ENCODE assay signal across 8 cellular contexts in genomic region chr17:82330322-82331239, GRCh38. TPM values are rescaled to one million over a fixed set of nuclear protein-coding genes. Genes with fewer than 3 reads are reported as not detected.
DNase-seq lines count a peak whose midpoint lies in the region; ATAC-seq, FAIRE-seq and TF ChIP-seq lines count a peak whose summit lies in the region.

No MANE protein-coding gene starts in this region.

- in situ Hi-C loops in K562 (cut with MboI): no loop called here

- peaks cover 34 to 96% of the 10 kb centered on the region in 2 experiments for H3K4me1 ChIP-seq in K562 (replicated peaks in 1 of 2; ENCODE audit: control insufficient read depth in 2 of 2, insufficient read depth in 2 of 2, low read length in 2 of 2)

- CTCF ChIA-PET in K562 (lab: Yijun Ruan, JAX; ENCODE audit: low intra/inter-chr PET ratio): no interaction called here

- H2AFZ ChIP-seq in K562 (ENCODE audit: low read depth, low read length): peak overlapping the region; percentile 9; the same call in 1 of the 2 replicates

- WGBS in K562 (ENCODE audit: insufficient coverage, low coverage, missing lambda C conversion rate): 41% methylated on average over 26 of the region's 28 CpGs

- DNase-seq in GM12865 (ENCODE audit: low read depth): peak; percentile 49
- peak; percentile 46 for DNase-seq in NCI-H2081 treated with DMSO at 0.1 percent for 48 hours (lab: John Stamatoyannopoulos, UW)
- peak in 2 of 4 experiments; percentile 59 to 68 for DNase-seq in K562 (ENCODE audit: extremely low read depth in 1 of 4, low spot score in 3 of 4)
- DNase-seq in renal cortical epithelial cell (ENCODE audit: low read depth): peak; percentile 27
- DNase-seq in germinal center (ENCODE audit: low spot score): no peak
- DNase-seq in mesenteric fat pad (ENCODE audit: low spot score): no peak

- TF ChIP-seq RAD21 in K562 (CRISPR knock-in tag; conservative IDR thresholded peaks at IDR 0.05 in 1 of 2, IDR thresholded peaks at IDR 0.05 in 1 of 2): no peak

- H3K27ac ChIP-seq in K562 (ENCODE audit: extremely low read depth, low read depth, low read length): no peak overlapping the region

- H3K9me3 ChIP-seq in K562 (replicated peaks; ENCODE audit: control insufficient read depth, insufficient read depth, low read depth, low read length): no peaks in the 10 kb centered on the region

- POLR2A ChIA-PET in K562 (lab: Yijun Ruan, JAX): interaction anchor here (0.6 to 0.8 kb wide), 4 partner anchors 15 to 85 kb away, joined by 3 to 4 read pairs (median 3); no protein-coding TSS in a partner anchor

- peak overlapping the region in 1 of 2 experiments; percentile 85; a peak in 2 of 4 replicates for H3K9ac ChIP-seq in K562 (ENCODE audit: insufficient read depth in 1 of 2, low read depth in 2 of 2, low read length in 2 of 2)

- no peaks in the 10 kb centered on the region for H3K27me3 ChIP-seq in K562 (ENCODE audit: control insufficient read depth in 2 of 2, insufficient read depth in 2 of 2, low read length in 2 of 2)

- H3K4me3 ChIP-seq in GM12865 (ENCODE audit: low read depth, low read length) (no peak overlapping the region), K562 (no peak overlapping the region)

- intact Hi-C loops in K562 (cut with micrococcal nuclease): no loop called here

- no TSS peak for BruUV-seq in K562 (replicated peaks; lab: Mats Ljungman, UMichigan)

- TF ChIP-seq CTCF in GM12865 (IDR thresholded peaks at IDR 0.05; ENCODE audit: insufficient read depth, low read depth, low read length, missing control alignments) (no peak), K562 (IDR thresholded peaks at IDR 0.05 in 2 of 3, conservative IDR thresholded peaks at IDR 0.05 in 1 of 3; ENCODE audit: insufficient read depth in 2 of 3, low read depth in 1 of 3, low read length in 3 of 3) (no peak)

- TF ChIP-seq EP300 in K562 (IDR thresholded peaks at IDR 0.05; ENCODE audit: low read length): no peak

- H3K9me1 ChIP-seq in K562 (ENCODE audit: control insufficient read depth, insufficient read depth, low read length): no peaks in the 10 kb centered on the region

- ATAC-seq in K562 (no peak), GM21529 (IDR thresholded peaks at IDR 0.05; ENCODE audit: unreplicated experiment) (no peak), GM18907 (IDR thresholded peaks at IDR 0.05; ENCODE audit: unreplicated experiment) (no peak)

- peaks cover 11% of the 10 kb centered on the region; the same call in 2 of the 3 replicates for H3K79me2 ChIP-seq in K562 (ENCODE audit: control insufficient read depth, insufficient read depth, low read length)

- H4K20me1 ChIP-seq in K562 (replicated peaks; ENCODE audit: control insufficient read depth, insufficient read depth, low read length): no peaks in the 10 kb centered on the region

- no peaks in the 10 kb centered on the region for H3K36me3 ChIP-seq in K562 (ENCODE audit: control insufficient read depth, insufficient read depth, low read length)

- no peak for FAIRE-seq in K562 (lab: Jason Lieb, UNC)

- TF ChIP-seq POLR2A in K562 (conservative IDR thresholded peaks at IDR 0.05): no peak

- no peak overlapping the region for H3K4me2 ChIP-seq in K562 (ENCODE audit: insufficient read depth, low read length)

RNA-seq across cellular contexts. Expression of gene SECTM1, which starts 3.0 kb away (rescaled TPM):
- total RNA-seq in K562 (2011; cell fraction: chromatin; rRNA removed; ENCODE audit: low replicate concordance): 0.86 TPM in 1 of 2 replicates, not detected in the other
- 0.53 and 0.83 TPM in 2 replicates for total RNA-seq in K562 (2011; cell fraction: nucleolus; rRNA removed)
- total RNA-seq in K562 (2011; cell fraction: nucleoplasm; rRNA removed): 0.99 TPM in 1 of 2 replicates, not detected in the other
- total RNA-seq in K562 (2014; rRNA removed) (0.18 TPM in 1 of 2 replicates, not detected in the other), K562 (2014; rRNA removed; fragmentation: Illumina TruSeq; extraction: Trizol) (not detected in 2 replicates), K562 (2015; rRNA removed; fragmentation: Illumina TruSeq; extraction: Trizol) (not detected in 2 replicates), K562 (2021) (0.11 TPM in 1 of 2 replicates, not detected in the other), renal cortical epithelial cell (2.4 and 7.8 TPM in 2 replicates), mesenteric fat pad (14.6 TPM)
- polyA plus RNA-seq in K562 (2011; rRNA removed) (0.19 and 0.46 TPM in 2 replicates), K562 (2014; fragmentation: Illumina TruSeq; extraction: Trizol) (0.15 TPM in 1 of 2 replicates, not detected in the other), K562 (2014; fragmentation: Nextera tagmentation; extraction: Ambion mirVana) (not detected), K562 (2014; rRNA removed) (not detected in 2 replicates)
- 0.35 and 1.1 TPM in 2 replicates for polyA plus RNA-seq in K562 (2011; cell fraction: cytosol; rRNA removed)
- 0.31 and 0.47 TPM in 2 replicates for polyA plus RNA-seq in K562 (2011; cell fraction: nucleus; rRNA removed)
- polyA plus RNA-seq in K562 (2012): 0.36 and 0.57 TPM in 2 replicates
- polyA minus RNA-seq in K562 (2011; rRNA and poly(A)+ RNA removed): 0.18 and 0.33 TPM in 2 replicates
- polyA minus RNA-seq in K562 (2011; cell fraction: cytosol; rRNA and poly(A)+ RNA removed): not detected in 2 replicates
- polyA minus RNA-seq in K562 (2011; cell fraction: nucleus; rRNA and poly(A)+ RNA removed): 0.94 TPM in 1 of 2 replicates, not detected in the other

RNA-seq across cellular contexts. Expression of gene CD7, which starts 13.2 kb away (rescaled TPM):
- 0.44 TPM in 1 of 2 replicates, not detected in the other for total RNA-seq in K562 (2011; cell fraction: chromatin; rRNA removed; ENCODE audit: low replicate concordance)
- 0.66 and 0.83 TPM in 2 replicates for total RNA-seq in K562 (2011; cell fraction: nucleolus; rRNA removed)
- total RNA-seq in K562 (2011; cell fraction: nucleoplasm; rRNA removed): 0.69 TPM in 1 of 2 replicates, not detected in the other
- total RNA-seq in K562 (2014; rRNA removed): not detected in 2 replicates
- total RNA-seq in K562 (2014; rRNA removed; fragmentation: Illumina TruSeq; extraction: Trizol): not detected in 2 replicates
- not detected in 2 replicates for total RNA-seq in K562 (2015; rRNA removed; fragmentation: Illumina TruSeq; extraction: Trizol)
- 0.18 and 0.35 TPM in 2 replicates for total RNA-seq in K562 (2021)
- polyA plus RNA-seq in K562 (2011; rRNA removed): 0.21 and 0.85 TPM in 2 replicates
- 0.34 and 1.3 TPM in 2 replicates for polyA plus RNA-seq in K562 (2011; cell fraction: cytosol; rRNA removed)
- 0.88 and 1.2 TPM in 2 replicates for polyA plus RNA-seq in K562 (2011; cell fraction: nucleus; rRNA removed)
- 0.16 and 0.19 TPM in 2 replicates for polyA plus RNA-seq in K562 (2012)
- not detected in 2 replicates for polyA plus RNA-seq in K562 (2014; fragmentation: Illumina TruSeq; extraction: Trizol)
- not detected for polyA plus RNA-seq in K562 (2014; fragmentation: Nextera tagmentation; extraction: Ambion mirVana)
- not detected in 2 replicates for polyA plus RNA-seq in K562 (2014; rRNA removed)
- polyA minus RNA-seq in K562 (2011; rRNA and poly(A)+ RNA removed): not detected in 2 replicates
- 1.0 TPM in 1 of 2 replicates, not detected in the other for polyA minus RNA-seq in K562 (2011; cell fraction: cytosol; rRNA and poly(A)+ RNA removed)
- polyA minus RNA-seq in K562 (2011; cell fraction: nucleus; rRNA and poly(A)+ RNA removed): 0.27 TPM in 1 of 2 replicates, not detected in the other
- total RNA-seq in renal cortical epithelial cell: not detected in 2 replicates
- 3.2 TPM for total RNA-seq in mesenteric fat pad

RNA-seq across cellular contexts. Expression of gene TEX19, which starts 28.5 kb away (rescaled TPM):
- total RNA-seq in K562 (2011; cell fraction: chromatin; rRNA removed; ENCODE audit: low replicate concordance): 1.0 and 1.2 TPM in 2 replicates
- total RNA-seq in K562 (2011; cell fraction: nucleolus; rRNA removed): 1.2 TPM in 2 replicates
- total RNA-seq in K562 (2011; cell fraction: nucleoplasm; rRNA removed): 1.0 and 1.8 TPM in 2 replicates
- total RNA-seq in K562 (2014; rRNA removed) (1.6 and 2.4 TPM in 2 replicates), K562 (2014; rRNA removed; fragmentation: Illumina TruSeq; extraction: Trizol) (0.93 and 1.4 TPM in 2 replicates), K562 (2015; rRNA removed; fragmentation: Illumina TruSeq; extraction: Trizol) (1.6 and 2.0 TPM in 2 replicates), K562 (2021) (1.4 and 2.1 TPM in 2 replicates), renal cortical epithelial cell (0.05 TPM in 1 of 2 replicates, not detected in the other), mesenteric fat pad (not detected)
- polyA plus RNA-seq in K562 (2011; rRNA removed) (3.6 and 4.9 TPM in 2 replicates), K562 (2014; fragmentation: Illumina TruSeq; extraction: Trizol) (1.9 and 2.3 TPM in 2 replicates), K562 (2014; fragmentation: Nextera tagmentation; extraction: Ambion mirVana) (under 1 TPM; 0.10 to 0.57 TPM), K562 (2014; rRNA removed) (1.9 and 2.2 TPM in 2 replicates)
- 4.1 and 5.7 TPM in 2 replicates for polyA plus RNA-seq in K562 (2011; cell fraction: cytosol; rRNA removed)
- 1.2 and 1.9 TPM in 2 replicates for polyA plus RNA-seq in K562 (2011; cell fraction: nucleus; rRNA removed)
- polyA plus RNA-seq in K562 (2012): 2.0 and 5.3 TPM in 2 replicates
- polyA minus RNA-seq in K562 (2011; rRNA and poly(A)+ RNA removed): 2.4 and 2.7 TPM in 2 replicates
- 0.91 and 1.5 TPM in 2 replicates for polyA minus RNA-seq in K562 (2011; cell fraction: cytosol; rRNA and poly(A)+ RNA removed)
- polyA minus RNA-seq in K562 (2011; cell fraction: nucleus; rRNA and poly(A)+ RNA removed): 0.13 and 0.56 TPM in 2 replicates

RNA-seq across cellular contexts. Expression of gene UTS2R, which starts 41.0 kb away (rescaled TPM):
- not detected in 2 replicates for total RNA-seq in K562 (2011; cell fraction: chromatin; rRNA removed; ENCODE audit: low replicate concordance)
- not detected in 2 replicates for total RNA-seq in K562 (2011; cell fraction: nucleolus; rRNA removed)
- total RNA-seq in K562 (2011; cell fraction: nucleoplasm; rRNA removed): not detected in 2 replicates
- not detected in 2 replicates for total RNA-seq in K562 (2014; rRNA removed)
- total RNA-seq in K562 (2014; rRNA removed; fragmentation: Illumina TruSeq; extraction: Trizol): not detected in 2 replicates
- not detected in 2 replicates for total RNA-seq in K562 (2015; rRNA removed; fragmentation: Illumina TruSeq; extraction: Trizol)
- 0.22 TPM in 1 of 2 replicates, not detected in the other for total RNA-seq in K562 (2021)
- polyA plus RNA-seq in K562 (2011; rRNA removed): not detected in 2 replicates
- polyA plus RNA-seq in K562 (2011; cell fraction: cytosol; rRNA removed): not detected in 2 replicates
- polyA plus RNA-seq in K562 (2011; cell fraction: nucleus; rRNA removed): 0.27 TPM in 1 of 2 replicates, not detected in the other
- polyA plus RNA-seq in K562 (2012): not detected in 2 replicates
- not detected in 2 replicates for polyA plus RNA-seq in K562 (2014; fragmentation: Illumina TruSeq; extraction: Trizol)
- not detected for polyA plus RNA-seq in K562 (2014; fragmentation: Nextera tagmentation; extraction: Ambion mirVana)
- not detected in 2 replicates for polyA plus RNA-seq in K562 (2014; rRNA removed)
- not detected in 2 replicates for polyA minus RNA-seq in K562 (2011; rRNA and poly(A)+ RNA removed)
- not detected in 2 replicates for polyA minus RNA-seq in K562 (2011; cell fraction: cytosol; rRNA and poly(A)+ RNA removed)
- polyA minus RNA-seq in K562 (2011; cell fraction: nucleus; rRNA and poly(A)+ RNA removed): not detected in 2 replicates
- 0.10 TPM in 1 of 2 replicates, not detected in the other for total RNA-seq in renal cortical epithelial cell
- total RNA-seq in mesenteric fat pad: not detected

RNA-seq across cellular contexts. Expression of gene CSNK1D, which starts 57.1 kb away (rescaled TPM):
- total RNA-seq in K562 (2011; cell fraction: chromatin; rRNA removed; ENCODE audit: low replicate concordance): 268 and 441 TPM in 2 replicates
- total RNA-seq in K562 (2011; cell fraction: nucleolus; rRNA removed): 196 and 213 TPM in 2 replicates
- total RNA-seq in K562 (2011; cell fraction: nucleoplasm; rRNA removed): 179 and 187 TPM in 2 replicates
- total RNA-seq in K562 (2014; rRNA removed): 26.1 and 39.0 TPM in 2 replicates
- total RNA-seq in K562 (2014; rRNA removed; fragmentation: Illumina TruSeq; extraction: Trizol): 35.9 and 41.3 TPM in 2 replicates
- total RNA-seq in K562 (2015; rRNA removed; fragmentation: Illumina TruSeq; extraction: Trizol): 35.7 and 36.6 TPM in 2 replicates
- 95.3 and 114 TPM in 2 replicates for total RNA-seq in K562 (2021)
- 82.8 and 96.8 TPM in 2 replicates for polyA plus RNA-seq in K562 (2011; rRNA removed)
- polyA plus RNA-seq in K562 (2011; cell fraction: cytosol; rRNA removed): 51.5 and 60.4 TPM in 2 replicates
- 306 and 488 TPM in 2 replicates for polyA plus RNA-seq in K562 (2011; cell fraction: nucleus; rRNA removed)
- polyA plus RNA-seq in K562 (2012): 102 and 106 TPM in 2 replicates
- 123 and 133 TPM in 2 replicates for polyA plus RNA-seq in K562 (2014; fragmentation: Illumina TruSeq; extraction: Trizol)
- polyA plus RNA-seq in K562 (2014; fragmentation: Nextera tagmentation; extraction: Ambion mirVana): 1 to 10 TPM; 6.5 to 7.4 TPM
- 81.0 and 90.3 TPM in 2 replicates for polyA plus RNA-seq in K562 (2014; rRNA removed)
- polyA minus RNA-seq in K562 (2011; rRNA and poly(A)+ RNA removed): 56.2 and 74.7 TPM in 2 replicates
- 45.7 and 51.3 TPM in 2 replicates for polyA minus RNA-seq in K562 (2011; cell fraction: cytosol; rRNA and poly(A)+ RNA removed)
- 71.1 and 74.9 TPM in 2 replicates for polyA minus RNA-seq in K562 (2011; cell fraction: nucleus; rRNA and poly(A)+ RNA removed)
- total RNA-seq in renal cortical epithelial cell: 55.4 and 115 TPM in 2 replicates
- total RNA-seq in mesenteric fat pad: 171 TPM

Comparison
In these comparisons a context has a peak if more than half of its experiments do, and no peak if none do; other contexts are left out.
1. DNase-seq: peak in GM12865 (single experiment), NCI-H2081 treated with DMSO at 0.1 percent for 48 hours (single experiment) and renal cortical epithelial cell (single experiment); none in germinal center (single experiment) and mesenteric fat pad (single experiment).